20 cellular contexts compared by ENCODE assay signal in the genomic region with DNA sequence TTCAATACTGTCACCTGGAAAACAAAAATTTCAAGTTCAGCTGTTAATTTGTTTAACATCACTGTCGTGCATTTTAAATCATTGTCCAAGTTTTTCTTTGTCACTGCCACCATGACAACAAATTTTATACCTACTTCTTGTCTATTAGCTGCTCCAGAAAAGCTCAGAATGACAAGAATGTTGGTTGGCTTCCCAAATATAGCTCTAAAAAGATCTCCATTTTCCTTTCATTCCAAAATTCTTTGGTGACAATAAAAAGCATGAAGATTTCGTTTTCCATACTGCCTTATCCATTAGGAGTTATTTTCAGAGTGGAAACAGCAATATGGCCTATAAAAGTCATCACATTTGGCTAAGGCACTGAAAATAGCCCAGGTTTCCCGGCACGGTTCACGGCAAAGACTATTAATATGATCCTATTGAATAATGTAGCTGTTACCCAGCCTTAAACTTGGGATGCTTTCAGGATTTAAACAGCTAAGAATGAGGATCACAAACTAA. TPM values are rescaled to one million over a fixed set of nuclear protein-coding genes. Genes with fewer than 3 reads are reported as not detected.
A peak's percentile ranks its signal among the peaks of the same experiment; 100 is the strongest.
DNase-seq lines count a peak whose midpoint lies in the region; ATAC-seq, FAIRE-seq and TF ChIP-seq lines count a peak whose summit lies in the region.
"Had no signal": no experiment of that assay in that cellular context is flagged by ENCODE, and none has a peak within 500 bp of the region (broad histone marks: within the 10 kb centered on the region; RNA-seq: fewer than 3 reads in every experiment).

No MANE protein-coding gene starts in this region.

- no peaks in the 10 kb centered on the region for H3K36me3 ChIP-seq in K562 (ENCODE audit: control insufficient read depth, insufficient read depth, low read length)
- no peaks in the 10 kb centered on the region for H3K36me3 ChIP-seq in hepatocyte (replicated peaks; ENCODE audit: insufficient read depth, low read depth)
- no peaks in the 10 kb centered on the region for H3K36me3 ChIP-seq in parathyroid adenoma (ENCODE audit: control insufficient read depth, insufficient read depth, low read length)
- H3K36me3 ChIP-seq: BLaER1 treated with 17β-estradiol and CSF1 and Interleukin-3, amounts not matched to agents 10 nM and 100 nM had no signal

- ATAC-seq in A549 (no peak), K562 (no peak)
- ATAC-seq in stimulated activated naive B cell treated with anti-CD40 and anti-IgM and Interleukin-4, amounts not matched to agents 10 μg/mL and 1 μg/mL and 100 μg/mL, for 72 hours (replicated peaks) = no peak
- ATAC-seq: HCT116 had no signal

- intact Hi-C loops in K562 (cut with micrococcal nuclease) = no loop called here

- H3K4me1 Mint-ChIP-seq in stimulated activated naive B cell treated with anti-CD40 and anti-IgM and Interleukin-4, amounts not matched to agents 10 μg/mL and 1 μg/mL and 100 μg/mL, for 72 hours = peaks cover 9 to 14% of the 10 kb centered on the region in 2 donors

- no peaks in the 10 kb centered on the region for H4K20me1 ChIP-seq in K562 (replicated peaks; ENCODE audit: control insufficient read depth, insufficient read depth, low read length)
- H4K20me1 ChIP-seq in hepatocyte (ENCODE audit: insufficient read depth, poor library complexity, severe bottlenecking) = peaks cover 6% of the 10 kb centered on the region
- H4K20me1 ChIP-seq: BLaER1 treated with 17β-estradiol and CSF1 and Interleukin-3, amounts not matched to agents 10 nM and 100 nM had no signal

- H3K27me3 Mint-ChIP-seq in stimulated activated naive B cell treated with anti-CD40 and anti-IgM and Interleukin-4, amounts not matched to agents 10 μg/mL and 1 μg/mL and 100 μg/mL, for 72 hours = peaks cover 30 to 35% of the 10 kb centered on the region in 2 donors

- H3K27ac Mint-ChIP-seq in stimulated activated naive B cell treated with anti-CD40 and anti-IgM and Interleukin-4, amounts not matched to agents 10 μg/mL and 1 μg/mL and 100 μg/mL, for 72 hours = no peak overlapping the region

- H3K79me2 ChIP-seq in K562 (ENCODE audit: control insufficient read depth, insufficient read depth, low read length) (no peaks in the 10 kb centered on the region), hepatocyte (peaks cover 52% of the 10 kb centered on the region), parathyroid adenoma (no peaks in the 10 kb centered on the region)

- H3K9me2 ChIP-seq in hepatocyte (replicated peaks; ENCODE audit: insufficient read depth) = no peaks in the 10 kb centered on the region

- H3K4me3 Mint-ChIP-seq in stimulated activated naive B cell treated with anti-CD40 and anti-IgM and Interleukin-4, amounts not matched to agents 10 μg/mL and 1 μg/mL and 100 μg/mL, for 72 hours = no peak overlapping the region

- no peak overlapping the region for H2AFZ ChIP-seq in K562 (ENCODE audit: low read depth, low read length)
- H2AFZ ChIP-seq in hepatocyte = no peak overlapping the region
- no peak overlapping the region for H2AFZ ChIP-seq in parathyroid adenoma
- H2AFZ ChIP-seq: PC-9 had no signal

- FAIRE-seq in A549 (lab: Jason Lieb, UNC) (no peak), K562 (lab: Jason Lieb, UNC) (no peak)
- FAIRE-seq: GM12891, GM18507 had no signal

- H3K4me2 ChIP-seq in A549 (no peak overlapping the region), K562 (ENCODE audit: insufficient read depth, low read length) (no peak overlapping the region), hepatocyte (peak overlapping the region; percentile 91), parathyroid adenoma (ENCODE audit: low read length) (peak overlapping the region; percentile 46)
- H3K4me2 ChIP-seq: BLaER1 treated with 17β-estradiol and CSF1 and Interleukin-3, amounts not matched to agents 10 nM and 100 nM; PC-9 had no signal

- peaks cover 21 to 26% of the 10 kb centered on the region in 2 experiments; a peak in 4 of 5 replicates for H3K27me3 ChIP-seq in K562 (ENCODE audit: control insufficient read depth in 2 of 2, insufficient read depth in 2 of 2, low read length in 2 of 2)
- H3K27me3 ChIP-seq in hepatocyte = peaks cover 20% of the 10 kb centered on the region
- no peaks in the 10 kb centered on the region for H3K27me3 ChIP-seq in parathyroid adenoma (ENCODE audit: control insufficient read depth, insufficient read depth, low read length)
- H3K27me3 ChIP-seq: BLaER1 treated with 17β-estradiol and CSF1 and Interleukin-3, amounts not matched to agents 10 nM and 100 nM had no signal

- TF ChIP-seq RAD21 in A549 (conservative IDR thresholded peaks at IDR 0.05 in 1 of 2, IDR thresholded peaks at IDR 0.05 in 1 of 2) (no peak), K562 (CRISPR knock-in tag; conservative IDR thresholded peaks at IDR 0.05 in 1 of 2, IDR thresholded peaks at IDR 0.05 in 1 of 2) (no peak)

- in situ Hi-C loops in K562 (cut with MboI) = no loop called here

- H3K4me3 ChIP-seq in A549 = no peak overlapping the region
- no peak overlapping the region for H3K4me3 ChIP-seq in K562
- peak overlapping the region; percentile 11 for H3K4me3 ChIP-seq in hepatocyte
- peak overlapping the region; percentile 92 for H3K4me3 ChIP-seq in parathyroid adenoma (ENCODE audit: low read depth, low read length)
- H3K4me3 ChIP-seq: BLaER1 treated with 17β-estradiol and CSF1 and Interleukin-3, amounts not matched to agents 10 nM and 100 nM; PC-9 had no signal

- H3K27ac ChIP-seq in A549 = no peak overlapping the region
- H3K27ac ChIP-seq in K562 (ENCODE audit: extremely low read depth, low read depth, low read length) = no peak overlapping the region
- peak overlapping the region; percentile 27 for H3K27ac ChIP-seq in hepatocyte
- no peak overlapping the region for H3K27ac ChIP-seq in parathyroid adenoma
- H3K27ac ChIP-seq: BLaER1 treated with 17β-estradiol and CSF1 and Interleukin-3, amounts not matched to agents 10 nM and 100 nM; PC-9 had no signal

- 55% methylated on average over 5 of the region's 5 CpGs for WGBS in A549 (ENCODE audit: missing lambda C conversion rate)
- 2% methylated on average over 5 of the region's 5 CpGs for WGBS in K562 (ENCODE audit: insufficient coverage, low coverage, missing lambda C conversion rate)
- 70% methylated on average over 5 of the region's 5 CpGs for WGBS in hepatocyte (ENCODE audit: low lambda C conversion rate, missing lambda C conversion rate)

- no peak for TF ChIP-seq POLR2A in A549 (IDR thresholded peaks at IDR 0.05; ENCODE audit: low read length)
- TF ChIP-seq POLR2A in K562 (conservative IDR thresholded peaks at IDR 0.05) = no peak

- CTCF ChIA-PET in A549 (lab: Yijun Ruan, JAX) = no interaction called here
- CTCF ChIA-PET in K562 (lab: Yijun Ruan, JAX; ENCODE audit: low intra/inter-chr PET ratio) = no interaction called here

- no peaks in the 10 kb centered on the region for H3K9me3 Mint-ChIP-seq in stimulated activated naive B cell treated with anti-CD40 and anti-IgM and Interleukin-4, amounts not matched to agents 10 μg/mL and 1 μg/mL and 100 μg/mL, for 72 hours

- BruUV-seq in K562 (replicated peaks; lab: Mats Ljungman, UMichigan) = no TSS peak

- H3K9me1 ChIP-seq in K562 (ENCODE audit: control insufficient read depth, insufficient read depth, low read length) = no peaks in the 10 kb centered on the region

- no peaks in the 10 kb centered on the region for H3K36me3 Mint-ChIP-seq in stimulated activated naive B cell treated with anti-CD40 and anti-IgM and Interleukin-4, amounts not matched to agents 10 μg/mL and 1 μg/mL and 100 μg/mL, for 72 hours

- no peaks in the 10 kb centered on the region for H3K9me3 ChIP-seq in A549
- no peaks in the 10 kb centered on the region for H3K9me3 ChIP-seq in K562 (replicated peaks; ENCODE audit: control insufficient read depth, insufficient read depth, low read depth, low read length)
- H3K9me3 ChIP-seq in hepatocyte (ENCODE audit: low read depth) = no peaks in the 10 kb centered on the region
- H3K9me3 ChIP-seq in parathyroid adenoma (ENCODE audit: control insufficient read depth, low read length) = no peaks in the 10 kb centered on the region

- H3K9ac ChIP-seq in K562 (ENCODE audit: insufficient read depth in 1 of 2, low read depth in 2 of 2, low read length in 2 of 2) = no peak overlapping the region
- no peak overlapping the region for H3K9ac ChIP-seq in parathyroid adenoma
- H3K9ac ChIP-seq: BLaER1 treated with 17β-estradiol and CSF1 and Interleukin-3, amounts not matched to agents 10 nM and 100 nM had no signal

- TF ChIP-seq EP300 in A549 (IDR thresholded peaks at IDR 0.05) (no peak), K562 (IDR thresholded peaks at IDR 0.05; ENCODE audit: low read length) (no peak)

- POLR2A ChIA-PET in A549 (lab: Yijun Ruan, JAX) = no interaction called here
- POLR2A ChIA-PET in K562 (lab: Yijun Ruan, JAX) = interaction anchor here (0.7 to 1.0 kb wide), 3 partner anchors 14 to 22 kb away, joined by 3 to 4 read pairs (median 3); no protein-coding TSS in a partner anchor

- DNase-seq in A549 (ENCODE audit: low read depth in 1 of 2, low spot score in 1 of 2) (no peak), K562 (ENCODE audit: extremely low read depth in 1 of 4, low spot score in 3 of 4) (no peak), hepatocyte (ENCODE audit: low spot score) (no peak), amygdala (lab: John Stamatoyannopoulos, UW) (no peak), NOMO-1 treated with dmso at 0.1 percent for 144 hours (lab: John Stamatoyannopoulos, UW; ENCODE audit: unreplicated experiment) (no peak), NCI-H510A (lab: John Stamatoyannopoulos, UW) (no peak)
- no peak for DNase-seq in stimulated activated naive B cell treated with anti-CD40 and anti-IgM and Interleukin-4, amounts not matched to agents 10 μg/mL and 1 μg/mL and 100 μg/mL, for 72 hours
- DNase-seq: 8988T, GF-D8, KG1, NCI-H1417 treated with DMSO at 0.1 percent for 48 hours, NCI-H1930, NCI-H446 treated with DMSO at 0.1 percent for 48 hours, NCI-H82, PC-9 had no signal

- TF ChIP-seq CTCF in A549 (IDR thresholded peaks at IDR 0.05) (no peak), K562 (IDR thresholded peaks at IDR 0.05 in 2 of 3, conservative IDR thresholded peaks at IDR 0.05 in 1 of 3; ENCODE audit: insufficient read depth in 2 of 3, low read depth in 1 of 3, low read length in 3 of 3) (no peak), hepatocyte (IDR thresholded peaks at IDR 0.05; ENCODE audit: poor library complexity) (no peak), parathyroid adenoma (IDR thresholded peaks at IDR 0.05) (no peak)

- H3K4me1 ChIP-seq in A549 (peaks cover 13% of the 10 kb centered on the region), K562 (replicated peaks in 1 of 2; ENCODE audit: control insufficient read depth in 2 of 2, insufficient read depth in 2 of 2, low read length in 2 of 2) (peaks cover 0 to 12% of the 10 kb centered on the region in 2 experiments; a peak in 2 of 5 replicates), hepatocyte (ENCODE audit: insufficient read depth) (peaks cover 6% of the 10 kb centered on the region), parathyroid adenoma (peaks cover 4% of the 10 kb centered on the region)

RNA-seq across cellular contexts. Expression of gene CTTNBP2, which starts 2.8 kb away (rescaled TPM):
- 0.18 and 0.26 TPM in 2 replicates for polyA plus RNA-seq in A549 (2011; rRNA removed)
- 0.03 and 0.05 TPM in 2 replicates for polyA plus RNA-seq in A549 (2012; cell fraction: cytosol; rRNA removed)
- 0.05 and 0.11 TPM in 2 replicates for polyA plus RNA-seq in A549 (2012; cell fraction: nucleus; rRNA removed)
- polyA plus RNA-seq in A549 (2017; fragmentation: RNase III; extraction: RNeasy Plus Mini Kit Qiagen cat#74134 plus additional on column Dnase treatment) = 0.21 to 0.33 TPM (median 0.25 TPM) in 3 replicates
- 0.21 and 0.88 TPM in 2 replicates for polyA minus RNA-seq in A549 (2011; rRNA and poly(A)+ RNA removed)
- total RNA-seq in K562 (2011; cell fraction: chromatin; rRNA removed; ENCODE audit: low replicate concordance) = not detected in 2 replicates
- total RNA-seq in K562 (2011; cell fraction: nucleolus; rRNA removed) = not detected in 2 replicates
- total RNA-seq in K562 (2011; cell fraction: nucleoplasm; rRNA removed) = not detected in 2 replicates
- total RNA-seq in K562 (2014; rRNA removed) = 0.05 TPM in 1 of 2 replicates, not detected in the other
- not detected in 2 replicates for total RNA-seq in K562 (2014; rRNA removed; fragmentation: Illumina TruSeq; extraction: Trizol)
- total RNA-seq in K562 (2015; rRNA removed; fragmentation: Illumina TruSeq; extraction: Trizol) = 0.11 TPM in 1 of 2 replicates, not detected in the other
- total RNA-seq in K562 (2021) = 0.09 TPM in 1 of 2 replicates, not detected in the other
- not detected in 2 replicates for polyA plus RNA-seq in K562 (2011; rRNA removed)
- 0.01 TPM in 1 of 2 replicates, not detected in the other for polyA plus RNA-seq in K562 (2011; cell fraction: cytosol; rRNA removed)
- polyA plus RNA-seq in K562 (2011; cell fraction: nucleus; rRNA removed) = not detected in 2 replicates
- not detected in 2 replicates for polyA plus RNA-seq in K562 (2012)
- polyA plus RNA-seq in K562 (2014; fragmentation: Illumina TruSeq; extraction: Trizol) = not detected in 2 replicates
- not detected for polyA plus RNA-seq in K562 (2014; fragmentation: Nextera tagmentation; extraction: Ambion mirVana)
- not detected in 2 replicates for polyA plus RNA-seq in K562 (2014; rRNA removed)
- polyA minus RNA-seq in K562 (2011; rRNA and poly(A)+ RNA removed) = 0.04 TPM in 1 of 2 replicates, not detected in the other
- polyA minus RNA-seq in K562 (2011; cell fraction: cytosol; rRNA and poly(A)+ RNA removed) = not detected in 2 replicates
- not detected in 2 replicates for polyA minus RNA-seq in K562 (2011; cell fraction: nucleus; rRNA and poly(A)+ RNA removed)
- 10.9 and 14.5 TPM in 2 replicates for total RNA-seq in hepatocyte
- polyA plus RNA-seq in hepatocyte = 7.9 and 9.1 TPM in 2 replicates
- total RNA-seq: PC-9 had no signal

Comparison
In these comparisons a context has a peak if more than half of its experiments do, and no peak if none do; other contexts are left out.
1. H3K4me2 ChIP-seq: peak in hepatocyte (single experiment) and parathyroid adenoma (single experiment); none in A549 (single experiment) and K562 (single experiment).
2. H3K4me3 ChIP-seq: peak in hepatocyte (single experiment) and parathyroid adenoma (single experiment); none in A549 (single experiment) and K562 (single experiment).
3. Of the 35 proteins assayed by ChIP-seq in both K562 and A549: peak only in K562: none; only in A549: ZFP36; in both: CBX8 and RNF2; in neither: 32.